Comparison of ENCODE assay signal across 1 cellular context in the genomic region with DNA sequence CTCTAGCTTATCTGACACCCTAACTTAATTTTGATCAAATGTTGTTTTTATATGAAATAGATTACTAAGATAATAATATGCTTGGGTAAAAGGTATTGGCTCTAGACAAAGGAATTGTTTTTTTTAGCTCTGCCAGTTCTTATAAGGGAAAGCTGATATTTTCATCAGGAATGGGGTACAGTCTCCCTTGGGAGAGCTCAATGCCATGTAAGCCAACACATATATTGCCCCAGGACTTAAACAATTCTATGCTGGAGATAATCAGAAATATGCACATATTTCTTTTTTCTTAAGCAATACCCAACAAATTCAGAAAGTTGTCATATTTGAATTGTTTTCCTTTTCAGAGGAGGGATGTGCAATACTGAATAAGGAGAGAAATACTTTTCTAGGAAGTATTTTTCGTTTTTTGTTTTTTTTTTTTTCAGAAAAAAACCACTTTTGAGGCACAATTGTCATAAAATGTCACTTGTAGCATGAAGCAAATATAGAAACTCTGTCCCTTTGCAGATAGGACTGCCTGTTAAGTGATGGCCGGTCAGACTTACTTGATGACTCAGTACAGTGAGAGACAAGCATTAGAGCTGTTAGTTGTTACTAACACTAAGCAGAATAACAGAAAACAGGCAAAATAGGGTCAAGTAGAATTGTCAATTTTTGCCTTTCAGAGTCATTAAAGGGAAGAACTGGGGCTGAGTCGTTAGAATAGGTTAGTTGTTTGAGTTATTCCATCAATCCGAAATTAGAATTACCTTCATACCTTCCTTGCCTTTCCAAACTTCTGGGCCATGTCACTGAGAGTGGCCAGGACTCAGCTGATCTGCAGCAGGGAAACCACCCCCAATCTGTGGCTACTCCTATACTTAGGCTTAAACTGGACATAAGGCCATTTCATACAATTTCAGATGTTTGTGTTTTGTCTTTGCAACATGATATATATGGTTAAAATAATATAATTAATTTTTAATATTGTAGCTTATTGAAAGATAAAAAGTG.
TF ChIP-seq lines count a peak whose summit lies in the region.

No MANE protein-coding gene starts in this region.

TF ChIP-seq in SK-N-SH, 30 proteins besides CTCF, POLR2A, EP300 and RAD21 (continued from another document):
- TF ChIP-seq, protein P1, sequence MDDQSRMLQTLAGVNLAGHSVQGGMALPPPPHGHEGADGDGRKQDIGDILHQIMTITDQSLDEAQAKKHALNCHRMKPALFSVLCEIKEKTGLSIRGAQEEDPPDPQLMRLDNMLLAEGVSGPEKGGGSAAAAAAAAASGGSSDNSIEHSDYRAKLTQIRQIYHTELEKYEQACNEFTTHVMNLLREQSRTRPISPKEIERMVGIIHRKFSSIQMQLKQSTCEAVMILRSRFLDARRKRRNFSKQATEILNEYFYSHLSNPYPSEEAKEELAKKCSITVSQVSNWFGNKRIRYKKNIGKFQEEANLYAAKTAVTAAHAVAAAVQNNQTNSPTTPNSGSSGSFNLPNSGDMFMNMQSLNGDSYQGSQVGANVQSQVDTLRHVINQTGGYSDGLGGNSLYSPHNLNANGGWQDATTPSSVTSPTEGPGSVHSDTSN (IDR thresholded peaks at IDR 0.05) = peak; percentile 38; the same call in 1 of the 2 replicates
- TF ChIP-seq JUND (IDR thresholded peaks at IDR 0.05) = peak; percentile 26; the same call in 1 of the 2 replicates
